In the genomic region with DNA sequence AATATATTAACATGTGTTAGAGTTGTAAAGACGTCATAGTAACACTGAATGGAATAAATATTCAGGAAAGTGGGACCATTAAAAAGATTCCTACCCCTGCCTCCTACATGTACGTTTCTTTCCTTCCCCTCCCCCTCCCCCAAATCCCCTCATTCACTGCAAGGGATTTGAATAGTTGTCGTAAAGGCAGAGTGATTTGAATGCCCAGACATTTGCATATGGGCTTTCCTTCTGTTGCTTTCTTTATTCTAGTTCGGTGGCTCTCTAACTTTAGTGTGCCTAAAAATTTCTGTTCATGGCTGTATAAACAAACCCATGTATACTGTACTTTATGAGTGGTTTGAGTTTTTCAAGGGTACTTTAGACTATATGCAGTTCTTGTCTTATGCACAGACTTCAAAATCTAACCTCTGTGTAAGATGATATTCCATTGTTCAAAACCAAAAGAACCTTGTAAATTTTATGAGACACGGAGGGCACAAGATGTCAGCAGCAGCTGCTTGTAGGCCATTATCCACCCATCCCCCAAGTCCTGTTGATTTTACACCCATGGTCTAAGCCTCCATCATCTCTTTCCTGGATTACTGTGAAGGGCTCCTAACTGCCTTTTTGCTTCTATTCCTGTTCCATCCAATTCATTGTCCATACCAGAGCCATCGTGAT, we compare ENCODE assay signal across 18 cellular contexts.
DNase-seq lines count a peak whose midpoint lies in the region; ATAC-seq lines count a peak whose summit lies in the region.
"Had no signal": no experiment of that assay in that cellular context is flagged by ENCODE, and none has a peak within 500 bp of the region (broad histone marks: within the 10 kb centered on the region; RNA-seq: fewer than 3 reads in every experiment).

No MANE protein-coding gene starts in this region.

- ATAC-seq in HG03039 (IDR thresholded peaks at IDR 0.05; ENCODE audit: unreplicated experiment), result no peak
- ATAC-seq: natural killer cell treated with Interleukin-12 subunit alpha and Interleukin-12 subunit beta and Interleukin-15 and Interleukin-18, amount 100 ng/mL, for 72 hours; T-cell had no signal

- H3K27ac ChIP-seq in caudate nucleus (ENCODE audit: low read depth, low read length), result no peak overlapping the region
- H3K27ac ChIP-seq: Peyer's patch had no signal

- DNase-seq in DMS153 (lab: John Stamatoyannopoulos, UW) (peak; percentile 45), NCI-H1048 (lab: John Stamatoyannopoulos, UW) (peak; percentile 32), NCI-H526 treated with DMSO at 0.1 percent for 48 hours (lab: John Stamatoyannopoulos, UW) (peak; percentile 100), left kidney (ENCODE audit: low read depth, low spot score) (peak; percentile 34), caudate nucleus (lab: John Stamatoyannopoulos, UW) (no peak)
- DNase-seq in activated CD8-positive, alpha-beta memory T cell treated with anti-CD3 and anti-CD28 coated beads, Interleukin-2, amount 50 U/mL, for 48 hours, result no peak
- DNase-seq: activated CD4-positive, CD25-positive, alpha-beta regulatory T cell; activated gamma-delta T cell; AML-193; amygdala; DND-41; foreskin fibroblast; KBM-7; Peyer's patch; stimulated activated CD4-positive, alpha-beta T cell treated with anti-CD3 and anti-CD28 coated beads, Interleukin-15, amount 100 ng/mL, for 24 hours; T-cell had no signal

Comparison
In these comparisons a context has a peak if more than half of its experiments do, and no peak if none do; other contexts are left out.
1. DNase-seq: peak in DMS153 (single experiment), NCI-H1048 (single experiment), NCI-H526 treated with DMSO at 0.1 percent for 48 hours (single experiment) and left kidney (single experiment); none in caudate nucleus (0 of 61) and activated CD8-positive, alpha-beta memory T cell treated with anti-CD3 and anti-CD28 coated beads, Interleukin-2, amount 50 U/mL, for 48 hours (single experiment).